In genomic region chr3:57856675-57857074, GRCh38 we compare ENCODE assay signal across 12 cellular contexts.
A peak's percentile ranks its signal among the peaks of the same experiment; 100 is the strongest.
DNase-seq lines count a peak whose midpoint lies in the region; ATAC-seq and TF ChIP-seq lines count a peak whose summit lies in the region.
"Had no signal": no experiment of that assay in that cellular context is flagged by ENCODE, and none has a peak within 500 bp of the region (broad histone marks: within the 10 kb centered on the region; RNA-seq: fewer than 3 reads in every experiment).

No MANE protein-coding gene starts in this region.

- peaks cover 19% of the 10 kb centered on the region for H3K36me3 ChIP-seq in PC-9 (ENCODE audit: low read depth)

- H3K4me1 ChIP-seq in PC-9 (replicated peaks; ENCODE audit: insufficient read depth): no peaks in the 10 kb centered on the region

- CTCF ChIA-PET in PC-9 (lab: Charles Lee) (interaction anchor here (0.6 to 0.8 kb wide), 2 partner anchors 93 to 687 kb away, joined by 3 to 6 read pairs; no protein-coding TSS in a partner anchor), HEK293T (lab: Yijun Ruan, JAX) (interaction anchor here (0.6 to 1.0 kb wide), 3 partner anchors 130 to 459 kb away, joined by 3 to 6 read pairs (median 3); no protein-coding TSS in a partner anchor)

- no peaks in the 10 kb centered on the region for H3K4me1 Mint-ChIP-seq in stimulated activated effector memory CD8-positive, alpha-beta T cell treated with anti-CD3 and anti-CD28 coated beads, Interleukin-12 subunit alpha, Interleukin-12 subunit beta, amount 100 ng/mL, for 72 hours

- no peaks in the 10 kb centered on the region for H3K9me2 ChIP-seq in PC-9 (ENCODE audit: insufficient read depth)

- no peak overlapping the region for H3K27ac Mint-ChIP-seq in stimulated activated effector memory CD8-positive, alpha-beta T cell treated with anti-CD3 and anti-CD28 coated beads, Interleukin-12 subunit alpha, Interleukin-12 subunit beta, amount 100 ng/mL, for 72 hours
- H3K27ac Mint-ChIP-seq: activated naive CD4-positive, alpha-beta T cell treated with anti-CD3 and anti-CD28 coated beads for 36 hours had no signal

- no peaks in the 10 kb centered on the region for H3K79me2 ChIP-seq in PC-9 (ENCODE audit: low read depth)

- H3K27me3 ChIP-seq in PC-9 (ENCODE audit: insufficient read depth, low read depth): no peaks in the 10 kb centered on the region
- H3K27me3 ChIP-seq: dorsolateral prefrontal cortex had no signal

- POLR2A ChIA-PET in PC-9 (lab: Charles Lee; ENCODE audit: unreplicated experiment): interaction anchor here (0.6 kb wide), 1 partner anchor 264 kb away, joined by 12 read pairs; no protein-coding TSS in a partner anchor
- POLR2A ChIA-PET in HEK293T (lab: Yijun Ruan, JAX): interaction anchor here (0.8 kb wide), 1 partner anchor 458 kb away, joined by 4 read pairs; no protein-coding TSS in a partner anchor

- TF ChIP-seq CTCF in 22Rv1 (IDR thresholded peaks at IDR 0.05) (peak; percentile 31), GM12864 (IDR thresholded peaks at IDR 0.05; ENCODE audit: low read depth, low read length, missing control alignments) (peak; percentile 3), PC-9 (conservative IDR thresholded peaks at IDR 0.05) (peak; percentile 23; the same call in 1 of the 2 replicates)

- no peak for TF ChIP-seq POLR2A in erythroblast (IDR thresholded peaks at IDR 0.05; ENCODE audit: low read length)

- no peak overlapping the region for H3K4me2 ChIP-seq in PC-9

- no peak overlapping the region for H3K4me3 Mint-ChIP-seq in stimulated activated effector memory CD8-positive, alpha-beta T cell treated with anti-CD3 and anti-CD28 coated beads, Interleukin-12 subunit alpha, Interleukin-12 subunit beta, amount 100 ng/mL, for 72 hours
- H3K4me3 Mint-ChIP-seq: activated naive CD4-positive, alpha-beta T cell treated with anti-CD3 and anti-CD28 coated beads for 36 hours had no signal

- H4K20me1 ChIP-seq in PC-9 (ENCODE audit: insufficient read depth): no peaks in the 10 kb centered on the region; the same call in 1 of the 2 replicates

- DNase-seq in GM12864 (ENCODE audit: low read depth) (no peak), PC-9 (no peak), erythroblast (lab: John Stamatoyannopoulos, UW) (peak; percentile 43 to 59), cerebellum (ENCODE audit: low spot score) (no peak), HEK293T (ENCODE audit: extremely low spot score) (no peak)
- DNase-seq in stimulated activated effector memory CD8-positive, alpha-beta T cell treated with anti-CD3 and anti-CD28 coated beads, Interleukin-12 subunit alpha, Interleukin-12 subunit beta, amount 100 ng/mL, for 72 hours (ENCODE audit: low spot score in 2 of 2): no peak
- DNase-seq: activated naive CD4-positive, alpha-beta T cell treated with anti-CD3 and anti-CD28 coated beads for 36 hours; C1 segment of cervical spinal cord; dorsolateral prefrontal cortex; NCI-H2081 treated with DMSO at 0.1 percent for 48 hours had no signal

- H3K36me3 Mint-ChIP-seq in stimulated activated effector memory CD8-positive, alpha-beta T cell treated with anti-CD3 and anti-CD28 coated beads, Interleukin-12 subunit alpha, Interleukin-12 subunit beta, amount 100 ng/mL, for 72 hours: peaks cover 58% of the 10 kb centered on the region

- no peaks in the 10 kb centered on the region for H3K9me3 ChIP-seq in PC-9 (ENCODE audit: insufficient read depth, low read depth)

- intact Hi-C loops in PC-9 (cut with micrococcal nuclease; ENCODE audit: unreplicated experiment): loop anchor here (10.0 kb wide), 1 partner anchor 852 kb away; no protein-coding TSS in a partner anchor

- no peaks in the 10 kb centered on the region for H3K9me3 Mint-ChIP-seq in stimulated activated effector memory CD8-positive, alpha-beta T cell treated with anti-CD3 and anti-CD28 coated beads, Interleukin-12 subunit alpha, Interleukin-12 subunit beta, amount 100 ng/mL, for 72 hours
- H3K9me3 Mint-ChIP-seq: activated naive CD4-positive, alpha-beta T cell treated with anti-CD3 and anti-CD28 coated beads for 36 hours had no signal

- H3K4me3 ChIP-seq in GM12864 (ENCODE audit: low read depth, low read length): no peak overlapping the region
- no peak overlapping the region for H3K4me3 ChIP-seq in PC-9
- H3K4me3 ChIP-seq: dorsolateral prefrontal cortex had no signal

- no peak for ATAC-seq in GM19023 (IDR thresholded peaks at IDR 0.05; ENCODE audit: unreplicated experiment)
- no peak for ATAC-seq in stimulated activated effector memory CD8-positive, alpha-beta T cell treated with anti-CD3 and anti-CD28 coated beads, Interleukin-12 subunit alpha, Interleukin-12 subunit beta, amount 100 ng/mL, for 72 hours

- H2AFZ ChIP-seq in PC-9: no peak overlapping the region

- H3K27ac ChIP-seq in 22Rv1: no peak overlapping the region
- H3K27ac ChIP-seq in PC-9: no peak overlapping the region
- H3K27ac ChIP-seq: dorsolateral prefrontal cortex had no signal

- H3F3A ChIP-seq in PC-9 (ENCODE audit: insufficient read depth, low read depth): peaks cover 11% of the 10 kb centered on the region; the same call in 1 of the 2 replicates

- BruUV-seq in PC-9 (replicated peaks; lab: Mats Ljungman, UMichigan): no TSS peak

TF ChIP-seq in HEK293T, 16 proteins besides CTCF, POLR2A, EP300 and RAD21:
- TF ChIP-seq ELF4 (IDR thresholded peaks at IDR 0.05): no peak
- no peak for TF ChIP-seq NFRKB (IDR thresholded peaks at IDR 0.05)

Comparison
In these comparisons a context has a peak if more than half of its experiments do, and no peak if none do; other contexts are left out.
1. DNase-seq: peak in erythroblast (2 of 2); none in GM12864 (single experiment), PC-9 (0 of 2), stimulated activated effector memory CD8-positive, alpha-beta T cell treated with anti-CD3 and anti-CD28 coated beads, Interleukin-12 subunit alpha, Interleukin-12 subunit beta, amount 100 ng/mL, for 72 hours (0 of 2), cerebellum (single experiment) and HEK293T (single experiment).
2. Peak in every context shown above with its lines, with median percentiles within 50 percentile points of each other: CTCF ChIP-seq.